ENCODE assay signal across 12 cellular contexts in genomic region chr5:103444333-103445038, GRCh38.
DNase-seq lines count a peak whose midpoint lies in the region; ATAC-seq and TF ChIP-seq lines count a peak whose summit lies in the region.
"Had no signal": no experiment of that assay in that cellular context is flagged by ENCODE, and none has a peak within 500 bp of the region (broad histone marks: within the 10 kb centered on the region; RNA-seq: fewer than 3 reads in every experiment).

No MANE protein-coding gene starts in this region.

- no peak overlapping the region for H2AFZ ChIP-seq in ACC112 (ENCODE audit: low read length, unreplicated experiment)

- DNase-seq in body of pancreas: peak in 2 of 4 donors; percentile 11 to 29
- no peak for DNase-seq in H4 (ENCODE audit: low spot score)
- no peak for DNase-seq in ovary
- no peak for DNase-seq in NCI-H345 (lab: John Stamatoyannopoulos, UW)
- DNase-seq in HuH-7.5 (ENCODE audit: low spot score): no peak
- DNase-seq: activated T-cell treated with anti-CD3 and anti-CD28 coated beads for 4 hours; AML-193; effector CD4-positive, alpha-beta T cell; Right ventricle myocardium superior had no signal

- ATAC-seq in GM19463 (IDR thresholded peaks at IDR 0.05; ENCODE audit: unreplicated experiment) (peak; percentile 67), HG03521 (IDR thresholded peaks at IDR 0.05; ENCODE audit: unreplicated experiment) (peak; percentile 45), body of pancreas (peak; percentile 59)

- no peak for TF ChIP-seq POLR2A in body of pancreas (IDR thresholded peaks at IDR 0.05)
- no peak for TF ChIP-seq POLR2A in ovary (IDR thresholded peaks at IDR 0.05)

- intact Hi-C loops in body of pancreas (cut with DNase I): no loop called here
- intact Hi-C loops in ovary (cut with DNase I): no loop called here

- no peaks in the 10 kb centered on the region for H3K27me3 ChIP-seq in ACC112 (ENCODE audit: insufficient read depth, low read length)
- no peaks in the 10 kb centered on the region for H3K27me3 ChIP-seq in body of pancreas
- no peaks in the 10 kb centered on the region for H3K27me3 ChIP-seq in ovary

- H3K4me1 ChIP-seq in ACC112 (ENCODE audit: control insufficient read depth, insufficient read depth, low read length, unreplicated experiment) (peaks cover 31% of the 10 kb centered on the region), body of pancreas (no peaks in the 10 kb centered on the region), ovary (ENCODE audit: insufficient read depth) (no peaks in the 10 kb centered on the region)

- TF ChIP-seq EP300 in ovary (IDR thresholded peaks at IDR 0.05): no peak

- H3K36me3 ChIP-seq in ACC112 (ENCODE audit: insufficient read depth, low read length): no peaks in the 10 kb centered on the region
- H3K36me3 ChIP-seq in body of pancreas (replicated peaks in 1 of 2; ENCODE audit: insufficient read depth in 1 of 2, low read depth in 2 of 2): no peaks in the 10 kb centered on the region
- H3K36me3 ChIP-seq in ovary: no peaks in the 10 kb centered on the region

- 53 to 60% methylated on average over 4 of the region's 4 CpGs for whole genome bisulfite sequencing in body of pancreas, 2 donors
- WGBS in ovary, 3 donors: 70 to 79% (median 78%) methylated on average over 4 of the region's 4 CpGs

- no peaks in the 10 kb centered on the region for H3K79me2 ChIP-seq in ACC112 (ENCODE audit: control insufficient read depth, insufficient read depth, low read length, unreplicated experiment)

- no peak overlapping the region for H3K27ac ChIP-seq in ACC112 (ENCODE audit: low read depth, low read length)
- H3K27ac ChIP-seq in body of pancreas: peak overlapping the region in 3 of 4 donors; percentile 27 to 59 (median 54)
- H3K27ac ChIP-seq in ovary: no peak overlapping the region

- H3K4me3 ChIP-seq in ACC112 (ENCODE audit: low read depth, low read length): peak overlapping the region; percentile 11; the same call in 1 of the 2 replicates
- H3K4me3 ChIP-seq in body of pancreas: no peak overlapping the region
- H3K4me3 ChIP-seq in ovary: no peak overlapping the region

- H3K9me3 ChIP-seq in body of pancreas (peaks cover 0 to 8% (median 0%) of the 10 kb centered on the region in 3 donors), ovary (no peaks in the 10 kb centered on the region)

- TF ChIP-seq CTCF in body of pancreas (IDR thresholded peaks at IDR 0.05): no peak
- TF ChIP-seq CTCF in ovary (IDR thresholded peaks at IDR 0.05): no peak

Comparison
In these comparisons a context has a peak if more than half of its experiments do, and no peak if none do; other contexts are left out.
1. H3K27ac ChIP-seq: peak in body of pancreas (3 of 4); none in ACC112 (single experiment) and ovary (0 of 2).
2. Peak in every context shown above with its lines, with median percentiles within 50 percentile points of each other: ATAC-seq.